34 cellular contexts compared by ENCODE assay signal in the genomic region with DNA sequence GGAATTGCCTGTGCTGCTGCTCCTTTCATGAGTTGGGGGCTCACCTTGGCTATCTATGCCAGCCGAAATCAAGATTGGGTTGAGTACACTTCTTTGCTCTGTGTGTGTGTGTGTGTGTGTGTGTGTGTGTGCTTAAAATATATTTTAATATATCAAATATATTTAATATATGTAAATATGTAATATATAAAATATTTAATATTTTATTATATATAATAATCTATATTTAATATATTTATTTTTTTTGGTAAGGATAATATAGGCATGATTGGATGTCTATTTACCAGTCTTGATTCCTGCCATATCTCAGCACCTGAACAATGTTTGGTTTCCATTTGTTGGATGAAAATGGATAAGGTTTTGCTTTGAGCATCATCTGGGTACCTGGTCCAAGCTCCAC.
"Had no signal": no experiment of that assay in that cellular context is flagged by ENCODE, and none has a peak within 500 bp of the region (broad histone marks: within the 10 kb centered on the region; RNA-seq: fewer than 3 reads in every experiment).

No MANE protein-coding gene starts in this region.

- DNase-seq: Karpas-422, Kasumi-1, MG63, MM.1S, MV-4-11, NCI-H1048, NCI-H1092, NCI-H1092 treated with DMSO at 0.1 percent for 48 hours, NCI-H1105, NCI-H1105 treated with DMSO at 0.1 percent for 48 hours, NCI-H1417, NCI-H1417 treated with DMSO at 0.1 percent for 48 hours, NCI-H1436, NCI-H1436 treated with DMSO at 0.1 percent for 48 hours, NCI-H146, NCI-H1694, NCI-H1694 treated with DMSO at 0.1 percent for 48 hours, NCI-H187, NCI-H187 treated with DMSO at 0.1 percent for 48 hours, NCI-H1930, NCI-H2029, NCI-H2029 treated with DMSO at 0.1 percent for 48 hours, NCI-H2081, NCI-H2081 treated with DMSO at 0.1 percent for 48 hours, NCI-H2107, NCI-H2171, NCI-H2171 treated with DMSO at 0.1 percent for 48 hours, NCI-H2227 treated with DMSO at 0.1 percent for 48 hours, NCI-H226, NCI-H345, NCI-H446, NCI-H446 treated with DMSO at 0.1 percent for 48 hours, NCI-H510A, NCI-H510A treated with DMSO at 0.1 percent for 48 hours had no signal
